Comparison of ENCODE assay signal across 8 cellular contexts in genomic region chr1:117674521-117675400, GRCh38.
DNase-seq lines count a peak whose midpoint lies in the region; ATAC-seq and TF ChIP-seq lines count a peak whose summit lies in the region.

No MANE protein-coding gene starts in this region.

- peak; percentile 37 for DNase-seq in stimulated activated CD4-positive, alpha-beta T cell treated with anti-CD3 and anti-CD28 coated beads, Interleukin-2, amount 100 ng/mL, for 4 hours (ENCODE audit: low read depth)
- no peak for DNase-seq in stimulated activated CD4-positive, alpha-beta T cell treated with anti-CD3 and anti-CD28 coated beads, Interleukin-2, amount 100 ng/mL, for 48 hours
- peak; percentile 40 to 58 for DNase-seq in activated CD4-positive, alpha-beta T cell treated with anti-CD3 and anti-CD28 coated beads for 4 hours
- DNase-seq in foreskin keratinocyte = no peak
- no peak for DNase-seq in DMS79 treated with DMSO at 0.1 percent for 48 hours (lab: John Stamatoyannopoulos, UW)
- DNase-seq in midbrain (lab: John Stamatoyannopoulos, UW) = no peak
- DNase-seq in epidermal melanocyte (ENCODE audit: insufficient read length, low spot score) = no peak

- no peak overlapping the region for H3K27ac ChIP-seq in foreskin keratinocyte

- H3K27me3 ChIP-seq in foreskin keratinocyte = peaks cover 12% of the 10 kb centered on the region

- TF ChIP-seq CTCF in foreskin keratinocyte (conservative IDR thresholded peaks at IDR 0.05) = peak; percentile 45

- ATAC-seq in HG03442 (IDR thresholded peaks at IDR 0.05; ENCODE audit: unreplicated experiment) (peak; percentile 68), foreskin keratinocyte (no peak)

- peaks cover 4% of the 10 kb centered on the region for H3K4me1 ChIP-seq in foreskin keratinocyte

Comparison
In these comparisons a context has a peak if more than half of its experiments do, and no peak if none do; other contexts are left out.
1. DNase-seq: peak in stimulated activated CD4-positive, alpha-beta T cell treated with anti-CD3 and anti-CD28 coated beads, Interleukin-2, amount 100 ng/mL, for 4 hours (single experiment) and activated CD4-positive, alpha-beta T cell treated with anti-CD3 and anti-CD28 coated beads for 4 hours (2 of 2); none in stimulated activated CD4-positive, alpha-beta T cell treated with anti-CD3 and anti-CD28 coated beads, Interleukin-2, amount 100 ng/mL, for 48 hours (0 of 2), foreskin keratinocyte (0 of 2), DMS79 treated with DMSO at 0.1 percent for 48 hours (single experiment), midbrain (single experiment) and epidermal melanocyte (single experiment).